ENCODE assay signal across 18 cellular contexts in the genomic region with DNA sequence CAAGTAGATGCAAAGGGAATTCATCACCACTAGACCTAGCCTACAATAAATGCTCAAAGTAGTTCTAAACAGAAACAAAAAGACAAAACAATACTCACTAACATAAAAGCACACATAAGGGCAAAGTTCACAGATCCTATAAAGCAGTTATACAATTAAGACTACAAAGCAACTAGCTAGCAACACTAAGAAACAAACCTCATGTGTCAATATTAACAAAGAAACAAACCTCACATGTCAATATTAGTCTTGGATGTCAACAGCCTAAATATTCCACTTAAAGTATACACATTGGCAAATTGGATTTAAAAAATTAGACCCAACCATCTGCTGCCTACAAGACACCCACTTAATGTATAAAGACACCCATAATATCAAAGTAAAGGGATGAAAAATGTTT.
"Had no signal": no experiment of that assay in that cellular context is flagged by ENCODE, and none has a peak within 500 bp of the region (broad histone marks: within the 10 kb centered on the region; RNA-seq: fewer than 3 reads in every experiment).

No MANE protein-coding gene starts in this region.

- H3K36me3 ChIP-seq: colonic mucosa, left ventricle myocardium inferior, lower lobe of right lung, neutrophil, ovary, right atrium auricular region, suprapubic skin, thyroid gland had no signal

- H3K9me3 ChIP-seq: colonic mucosa, lower lobe of right lung, neutrophil, ovary, suprapubic skin, thyroid gland had no signal

- ATAC-seq: foreskin keratinocyte; lower lobe of right lung; stimulated activated effector memory CD8-positive, alpha-beta T cell treated with anti-CD3 and anti-CD28 coated beads, Interleukin-12 subunit alpha, Interleukin-12 subunit beta, amount 100 ng/mL, for 72 hours; stimulated activated naive CD8-positive, alpha-beta T cell treated with anti-CD3 and anti-CD28 coated beads, Interleukin-15, Interleukin-2, amounts not matched to agents 100 U/mL and 50 U/mL, for 24 hours had no signal

- H3K4me1 ChIP-seq: colonic mucosa, foreskin keratinocyte, left ventricle myocardium inferior, lower lobe of right lung, right atrium auricular region, suprapubic skin, thyroid gland had no signal

- H3K4me3 ChIP-seq: colonic mucosa, left ventricle myocardium inferior, lower lobe of right lung, ovary, right atrium auricular region, smooth muscle cell, suprapubic skin, thyroid gland had no signal

- DNase-seq: colonic mucosa; dermis blood vessel endothelial cell; erythroblast; foreskin keratinocyte; immature natural killer cell; left ventricle myocardium inferior; lower lobe of right lung; naive B cell; ovary; stimulated activated CD4-positive, alpha-beta T cell treated with anti-CD3 and anti-CD28 coated beads, Interleukin-4, amount 100 ng/mL, for 1 hour; stimulated activated CD8-positive, alpha-beta memory T cell treated with anti-CD3 and anti-CD28 coated beads, Interleukin-4, amount 100 ng/mL, for 48 hours; stimulated activated naive CD8-positive, alpha-beta T cell treated with anti-CD3 and anti-CD28 coated beads, Interleukin-15, Interleukin-2, amounts not matched to agents 100 U/mL and 50 U/mL, for 24 hours; thyroid gland had no signal
